ENCODE assay signal across 21 cellular contexts in the genomic region with DNA sequence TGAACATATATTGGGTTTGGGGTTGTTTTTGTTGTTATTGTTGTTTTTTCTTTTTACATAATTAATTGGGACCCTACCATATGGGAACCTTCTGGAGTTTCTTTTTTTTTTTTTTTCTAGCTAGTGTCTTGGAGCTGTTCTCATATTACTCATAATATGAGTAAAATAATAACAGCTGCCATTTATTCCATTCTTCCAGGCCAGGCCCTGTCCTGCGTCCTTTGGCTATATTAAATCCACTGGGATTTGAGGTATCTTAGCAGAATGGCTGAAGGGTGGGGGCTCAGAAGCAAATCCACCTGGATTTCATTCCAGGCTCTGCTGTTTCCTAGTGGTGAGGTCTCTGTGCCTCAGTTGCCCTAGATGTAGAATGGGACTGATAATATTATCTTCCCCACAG. TPM values are rescaled to one million over a fixed set of nuclear protein-coding genes. Genes with fewer than 3 reads are reported as not detected.
A peak's percentile ranks its signal among the peaks of the same experiment; 100 is the strongest.
DNase-seq lines count a peak whose midpoint lies in the region; ATAC-seq, FAIRE-seq and TF ChIP-seq lines count a peak whose summit lies in the region.
"Had no signal": no experiment of that assay in that cellular context is flagged by ENCODE, and none has a peak within 500 bp of the region (broad histone marks: within the 10 kb centered on the region; RNA-seq: fewer than 3 reads in every experiment).

No MANE protein-coding gene starts in this region.

- intact Hi-C loops in heart left ventricle (cut with DNase I) (loop anchor here in 1 of 10 donors (2.0 kb wide), 1 partner anchor 197 kb away; no protein-coding TSS in a partner anchor), Right ventricle myocardium superior (cut with DNase I) (no loop called here), esophagus muscularis mucosa (cut with DNase I) (no loop called here), prostate gland (cut with DNase I) (no loop called here), uterus (cut with DNase I; ENCODE audit: low total_unique reads) (no loop called here)

- FAIRE-seq in GM12892 (lab: Jason Lieb, UNC), result no peak
- FAIRE-seq: islet of Langerhans, K562 had no signal

- ATAC-seq in heart left ventricle, result peak in 1 of 4 donors; percentile 26
- ATAC-seq in Right ventricle myocardium superior (ENCODE audit: poor library complexity), result no peak
- ATAC-seq: GM23338, K562 had no signal

- 52 to 75% (median 67%) methylated on average over 1 of the region's 1 CpG for WGBS in heart left ventricle, 4 donors
- 65% methylated on average over 1 of the region's 1 CpG for WGBS in esophagus muscularis mucosa
- 60% methylated on average over 1 of the region's 1 CpG for WGBS in prostate gland

- H3K9me3 ChIP-seq in heart left ventricle, result no peaks in the 10 kb centered on the region
- H3K9me3 ChIP-seq in esophagus muscularis mucosa, result no peaks in the 10 kb centered on the region
- H3K9me3 ChIP-seq in prostate gland, result no peaks in the 10 kb centered on the region
- no peaks in the 10 kb centered on the region for H3K9me3 ChIP-seq in uterus
- H3K9me3 ChIP-seq: SJSA1, testis had no signal

- H3K27me3 ChIP-seq in heart left ventricle, result no peaks in the 10 kb centered on the region
- H3K27me3 ChIP-seq in esophagus muscularis mucosa, result no peaks in the 10 kb centered on the region
- no peaks in the 10 kb centered on the region for H3K27me3 ChIP-seq in prostate gland (replicated peaks; ENCODE audit: insufficient read depth)
- H3K27me3 ChIP-seq in uterus, result no peaks in the 10 kb centered on the region
- H3K27me3 ChIP-seq: neural progenitor cell, SJSA1, testis had no signal

- H3K4me1 ChIP-seq in heart left ventricle, result peaks cover 0 to 25% (median 12%) of the 10 kb centered on the region in 12 donors
- H3K4me1 ChIP-seq in esophagus muscularis mucosa, result peaks cover 14 to 30% (median 24%) of the 10 kb centered on the region in 4 donors
- no peaks in the 10 kb centered on the region for H3K4me1 ChIP-seq in prostate gland (replicated peaks)
- no peaks in the 10 kb centered on the region for H3K4me1 ChIP-seq in uterus
- H3K4me1 ChIP-seq: neural progenitor cell, testis had no signal

- TF ChIP-seq POLR2A in heart left ventricle (IDR thresholded peaks at IDR 0.05) (no peak), esophagus muscularis mucosa (IDR thresholded peaks at IDR 0.05; ENCODE audit: low read depth) (no peak), prostate gland (IDR thresholded peaks at IDR 0.05) (no peak), uterus (IDR thresholded peaks at IDR 0.05) (no peak), GM12892 (IDR thresholded peaks at IDR 0.05; ENCODE audit: low read depth, low read length) (no peak)

- TF ChIP-seq EP300 in esophagus muscularis mucosa (IDR thresholded peaks at IDR 0.05), result no peak

- no peak overlapping the region for H3K4me3 ChIP-seq in heart left ventricle
- H3K4me3 ChIP-seq in esophagus muscularis mucosa, result no peak overlapping the region
- H3K4me3 ChIP-seq in prostate gland, result no peak overlapping the region
- no peak overlapping the region for H3K4me3 ChIP-seq in uterus
- H3K4me3 ChIP-seq: GM23338, K562, neural progenitor cell, SJSA1, testis had no signal

- TF ChIP-seq CTCF in heart left ventricle (IDR thresholded peaks at IDR 0.05) (no peak), esophagus muscularis mucosa (IDR thresholded peaks at IDR 0.05) (no peak), prostate gland (IDR thresholded peaks at IDR 0.05) (no peak), uterus (IDR thresholded peaks at IDR 0.05) (no peak)

- DNase-seq in heart left ventricle, result no peak
- no peak for DNase-seq in Right ventricle myocardium superior
- no peak for DNase-seq in esophagus muscularis mucosa (ENCODE audit: extremely low spot score)
- no peak for DNase-seq in prostate gland (ENCODE audit: low spot score)
- no peak for DNase-seq in uterus
- no peak for DNase-seq in NCI-H2029 (lab: John Stamatoyannopoulos, UW)
- no peak for DNase-seq in HPDE6-E6E7 (ENCODE audit: extremely low spot score)
- DNase-seq in GM12892 (ENCODE audit: insufficient read length), result no peak
- DNase-seq: activated naive CD4-positive, alpha-beta T cell; CD4-positive, CD25-positive, alpha-beta regulatory T cell; erythroblast; NCI-H2107; NCI-H526; OCI-M1; stimulated activated CD4-positive, alpha-beta T cell treated with anti-CD3 and anti-CD28 coated beads, Interleukin-4, amount 100 ng/mL, for 1 hour; testis had no signal

- peak overlapping the region in 9 of 12 donors; percentile 49 to 83 (median 69) for H3K27ac ChIP-seq in heart left ventricle
- peak overlapping the region; percentile 73 to 97 (median 80) for H3K27ac ChIP-seq in esophagus muscularis mucosa (replicated peaks in 1 of 4)
- H3K27ac ChIP-seq in prostate gland, result peak overlapping the region; percentile 56 to 64
- H3K27ac ChIP-seq in uterus, result peak overlapping the region; percentile 59 to 74
- H3K27ac ChIP-seq: neural progenitor cell had no signal

- H3K36me3 ChIP-seq in heart left ventricle (peaks cover 0 to 47% (median 28%) of the 10 kb centered on the region in 9 donors), esophagus muscularis mucosa (peaks cover 29 to 66% (median 44%) of the 10 kb centered on the region in 4 donors), prostate gland (peaks cover 0 to 16% of the 10 kb centered on the region in 2 donors), uterus (no peaks in the 10 kb centered on the region)
- H3K36me3 ChIP-seq: neural progenitor cell had no signal

RNA-seq across cellular contexts. Expression of gene RPL26L1, which starts 47.2 kb away (rescaled TPM):
- 10 to 100 TPM; 19.8 to 36.7 (median 29.5) TPM for total RNA-seq in heart left ventricle
- polyA plus RNA-seq in heart left ventricle, result 10 to 100 TPM; 50.3 to 79.5 TPM
- 22.8 TPM for total RNA-seq in Right ventricle myocardium superior
- 10 to 100 TPM; 17.8 to 25.8 (median 22.1) TPM for total RNA-seq in esophagus muscularis mucosa
- 10 to 100 TPM; 20.4 to 47.6 TPM for total RNA-seq in prostate gland
- 10 to 100 TPM in 3 of 4 donors, 1 to 10 TPM in 1; 8.7 to 35.3 (median 21.1) TPM for total RNA-seq in uterus
- polyA plus RNA-seq in GM12892 (2012; ENCODE audit: missing spikeins), result 86.9 TPM
